In genomic region chr4:98905297-98905696, GRCh38 we compare ENCODE assay signal across 27 cellular contexts. TPM values are rescaled to one million over a fixed set of nuclear protein-coding genes. Genes with fewer than 3 reads are reported as not detected.
DNase-seq lines count a peak whose midpoint lies in the region; FAIRE-seq and TF ChIP-seq lines count a peak whose summit lies in the region.
"Had no signal": no experiment of that assay in that cellular context is flagged by ENCODE, and none has a peak within 500 bp of the region (broad histone marks: within the 10 kb centered on the region; RNA-seq: fewer than 3 reads in every experiment).

No MANE protein-coding gene starts in this region.

- FAIRE-seq in GM12891 (lab: Jason Lieb, UNC) (peak; percentile 65), D721Med (lab: Jason Lieb, UNC) (no peak)
- FAIRE-seq: bronchial epithelial cell had no signal

- peaks cover 79% of the 10 kb centered on the region for H3K4me1 Mint-ChIP-seq in activated T-cell treated with anti-CD3 and anti-CD28 coated beads, Interleukin-2, amount 50 U/mL, for 24 hours (ENCODE audit: low read depth)
- peaks cover 42% of the 10 kb centered on the region for H3K4me1 Mint-ChIP-seq in activated T-helper 2 cell treated with anti-CD3 and anti-CD28 coated beads, Interferon-gamma antibody, Interleukin-2, Interleukin-4, amounts not matched to agents 10 μg/mL and 5 μg/mL and 100 μg/mL, durations not matched to agents 14 hours and 24 hours and 36 hours (ENCODE audit: low read depth)

- DNase-seq in activated T-cell treated with anti-CD3 and anti-CD28 coated beads, Interleukin-2, amount 50 U/mL, for 24 hours: no peak
- DNase-seq in activated T-cell treated with anti-CD3 and anti-CD28 coated beads, Interleukin-2, amount 50 U/mL, for 48 hours: no peak
- DNase-seq in GM12891 (ENCODE audit: insufficient read length, low spot score) (no peak), osteoblast (ENCODE audit: insufficient read length, low spot score, missing footprints) (no peak), head of caudate nucleus (no peak), D721Med (ENCODE audit: insufficient read length, low spot score) (no peak), H7 (no peak)
- DNase-seq in activated T-helper 2 cell treated with anti-CD3 and anti-CD28 coated beads, Interferon-gamma antibody, Interleukin-2, Interleukin-4, amounts not matched to agents 10 μg/mL and 5 μg/mL and 100 μg/mL, durations not matched to agents 14 hours and 24 hours and 36 hours (ENCODE audit: low spot score): no peak
- DNase-seq: activated CD4-positive, alpha-beta T cell treated with anti-CD3 and anti-CD28 coated beads for 48 hours; activated naive CD4-positive, alpha-beta T cell treated with anti-CD3 and anti-CD28 coated beads, Interleukin-2, amount 50 U/mL, for 16 hours; CD8-positive, alpha-beta memory T cell; colonic mucosa; effector CD4-positive, alpha-beta T cell; gastrocnemius medialis; lower lobe of right lung; NCI-H1417 treated with DMSO at 0.1 percent for 48 hours; NCI-H2029 treated with DMSO at 0.1 percent for 48 hours; NCI-H526 treated with DMSO at 0.1 percent for 48 hours; nephron progenitor cell; ovary; Right ventricle myocardium superior; T-helper 9 cell; upper lobe of right lung had no signal

- H3K79me2 ChIP-seq in osteoblast (ENCODE audit: insufficient read depth, low read length): peaks cover 99% of the 10 kb centered on the region

- no peak overlapping the region for H2AFZ ChIP-seq in osteoblast (ENCODE audit: low read length)
- H2AFZ ChIP-seq: hepatocyte had no signal

- no peak for TF ChIP-seq CTCF in osteoblast (IDR thresholded peaks at IDR 0.05; ENCODE audit: extremely low read depth, low read depth, low read length)
- TF ChIP-seq CTCF in D721Med (IDR thresholded peaks at IDR 0.05; ENCODE audit: insufficient read depth, missing control alignments): no peak

- peaks cover 92% of the 10 kb centered on the region for H3K36me3 Mint-ChIP-seq in activated T-cell treated with anti-CD3 and anti-CD28 coated beads, Interleukin-2, amount 50 U/mL, for 24 hours (ENCODE audit: low read depth)
- peaks cover 60% of the 10 kb centered on the region for H3K36me3 Mint-ChIP-seq in activated T-helper 2 cell treated with anti-CD3 and anti-CD28 coated beads, Interferon-gamma antibody, Interleukin-2, Interleukin-4, amounts not matched to agents 10 μg/mL and 5 μg/mL and 100 μg/mL, durations not matched to agents 14 hours and 24 hours and 36 hours (ENCODE audit: low read depth)

- no peak for TF ChIP-seq POLR2A in GM12891 (IDR thresholded peaks at IDR 0.05; ENCODE audit: low read depth, low read length)

- H3K36me3 ChIP-seq in osteoblast (ENCODE audit: insufficient read depth, low read length) (peaks cover 8% of the 10 kb centered on the region), H7 (replicated peaks; ENCODE audit: control insufficient read depth, insufficient read depth, low read length) (0 out of 2 replicates have a peak, but pooled peaks cover 1% of the 10 kb centered on the region)
- H3K36me3 ChIP-seq: ovary had no signal

- intact Hi-C loops in activated T-helper 2 cell treated with anti-CD3 and anti-CD28 coated beads, Interferon-gamma antibody, Interleukin-2, Interleukin-4, amounts not matched to agents 10 μg/mL and 5 μg/mL and 100 μg/mL, durations not matched to agents 14 hours and 24 hours and 36 hours (cut with micrococcal nuclease): no loop called here
- intact Hi-C loops in head of caudate nucleus (cut with DNase I): no loop called here

- H4K20me1 ChIP-seq in osteoblast (ENCODE audit: insufficient read depth, low read length): peaks cover 29% of the 10 kb centered on the region

- H3K4me1 ChIP-seq in osteoblast (ENCODE audit: insufficient read depth, low read length): peaks cover 12% of the 10 kb centered on the region

- H3K27ac ChIP-seq in osteoblast (ENCODE audit: low read depth, low read length): peak overlapping the region; percentile 54
- H3K27ac ChIP-seq: colonic mucosa, gastrocnemius medialis, hepatocyte, lower lobe of right lung, ovary, upper lobe of right lung had no signal

- H3K4me3 Mint-ChIP-seq in activated T-cell treated with anti-CD3 and anti-CD28 coated beads, Interleukin-2, amount 50 U/mL, for 24 hours: no peak overlapping the region
- no peak overlapping the region for H3K4me3 Mint-ChIP-seq in activated T-helper 2 cell treated with anti-CD3 and anti-CD28 coated beads, Interferon-gamma antibody, Interleukin-2, Interleukin-4, amounts not matched to agents 10 μg/mL and 5 μg/mL and 100 μg/mL, durations not matched to agents 14 hours and 24 hours and 36 hours (ENCODE audit: low read depth)
- H3K4me3 Mint-ChIP-seq: activated T-helper 1 cell treated with anti-CD3 and anti-CD28 coated beads, Interleukin-12 subunit alpha, Interleukin-12 subunit beta, Interleukin-2, Interleukin-4 antibody, amounts not matched to agents 30 ng/mL and 10 ng/mL and 1 ng/mL, durations not matched to agents 14 hours and 24 hours and 36 hours; CD8-positive, alpha-beta memory T cell; nephron progenitor cell; stimulated activated effector memory CD8-positive, alpha-beta T cell treated with anti-CD3 and anti-CD28 coated beads, Interleukin-12 subunit alpha, Interleukin-12 subunit beta, amount 100 ng/mL, for 72 hours had no signal

- no peaks in the 10 kb centered on the region for H3K9me3 Mint-ChIP-seq in activated T-cell treated with anti-CD3 and anti-CD28 coated beads, Interleukin-2, amount 50 U/mL, for 24 hours
- no peaks in the 10 kb centered on the region for H3K9me3 Mint-ChIP-seq in activated T-helper 2 cell treated with anti-CD3 and anti-CD28 coated beads, Interferon-gamma antibody, Interleukin-2, Interleukin-4, amounts not matched to agents 10 μg/mL and 5 μg/mL and 100 μg/mL, durations not matched to agents 14 hours and 24 hours and 36 hours
- H3K9me3 Mint-ChIP-seq: activated T-helper 1 cell treated with anti-CD3 and anti-CD28 coated beads, Interleukin-12 subunit alpha, Interleukin-12 subunit beta, Interleukin-2, Interleukin-4 antibody, amounts not matched to agents 30 ng/mL and 10 ng/mL and 1 ng/mL, durations not matched to agents 14 hours and 24 hours and 36 hours; CD8-positive, alpha-beta memory T cell; stimulated activated effector memory CD8-positive, alpha-beta T cell treated with anti-CD3 and anti-CD28 coated beads, Interleukin-12 subunit alpha, Interleukin-12 subunit beta, amount 100 ng/mL, for 72 hours had no signal

- H3K9me3 ChIP-seq in osteoblast (ENCODE audit: low read depth, low read length): no peaks in the 10 kb centered on the region
- H3K9me3 ChIP-seq: colonic mucosa, gastrocnemius medialis, lower lobe of right lung, ovary, upper lobe of right lung had no signal

- H3K27me3 ChIP-seq in osteoblast (ENCODE audit: insufficient read depth, low read length) (no peaks in the 10 kb centered on the region), H7 (ENCODE audit: control insufficient read depth, insufficient read depth, low read length) (no peaks in the 10 kb centered on the region)
- H3K27me3 ChIP-seq: colonic mucosa, gastrocnemius medialis, hepatocyte, ovary, upper lobe of right lung had no signal

- peak overlapping the region; percentile 0 for H3K27ac Mint-ChIP-seq in activated T-cell treated with anti-CD3 and anti-CD28 coated beads, Interleukin-2, amount 50 U/mL, for 24 hours
- H3K27ac Mint-ChIP-seq in activated T-helper 2 cell treated with anti-CD3 and anti-CD28 coated beads, Interferon-gamma antibody, Interleukin-2, Interleukin-4, amounts not matched to agents 10 μg/mL and 5 μg/mL and 100 μg/mL, durations not matched to agents 14 hours and 24 hours and 36 hours: peak overlapping the region; percentile 42
- H3K27ac Mint-ChIP-seq: activated T-helper 1 cell treated with anti-CD3 and anti-CD28 coated beads, Interleukin-12 subunit alpha, Interleukin-12 subunit beta, Interleukin-2, Interleukin-4 antibody, amounts not matched to agents 30 ng/mL and 10 ng/mL and 1 ng/mL, durations not matched to agents 14 hours and 24 hours and 36 hours; nephron progenitor cell; stimulated activated effector memory CD8-positive, alpha-beta T cell treated with anti-CD3 and anti-CD28 coated beads, Interleukin-12 subunit alpha, Interleukin-12 subunit beta, amount 100 ng/mL, for 72 hours had no signal

- H3K4me3 ChIP-seq in osteoblast (ENCODE audit: insufficient read depth, low read length): no peak overlapping the region
- H3K4me3 ChIP-seq in H7 (ENCODE audit: insufficient read depth, low read depth, low read length): no peak overlapping the region
- H3K4me3 ChIP-seq: colonic mucosa, gastrocnemius medialis, hepatocyte, lower lobe of right lung, ovary, upper lobe of right lung had no signal

- H3K4me2 ChIP-seq in osteoblast (ENCODE audit: insufficient read depth, low read length): no peak overlapping the region
- H3K4me2 ChIP-seq: hepatocyte had no signal

- H3K27me3 Mint-ChIP-seq in activated T-cell treated with anti-CD3 and anti-CD28 coated beads, Interleukin-2, amount 50 U/mL, for 24 hours: no peaks in the 10 kb centered on the region
- no peaks in the 10 kb centered on the region for H3K27me3 Mint-ChIP-seq in activated T-helper 2 cell treated with anti-CD3 and anti-CD28 coated beads, Interferon-gamma antibody, Interleukin-2, Interleukin-4, amounts not matched to agents 10 μg/mL and 5 μg/mL and 100 μg/mL, durations not matched to agents 14 hours and 24 hours and 36 hours (ENCODE audit: low read depth)
- H3K27me3 Mint-ChIP-seq: CD8-positive, alpha-beta memory T cell had no signal

TF ChIP-seq in GM12891, 5 proteins besides CTCF, POLR2A, EP300 and RAD21:
- TF ChIP-seq POLR2AphosphoS5 (IDR thresholded peaks at IDR 0.05; ENCODE audit: low read depth, low read length): no peak
- no peak for TF ChIP-seq PAX5 (IDR thresholded peaks at IDR 0.05; ENCODE audit: insufficient read depth, low read length, severe bottlenecking)
- no peak for TF ChIP-seq POU2F2 (IDR thresholded peaks at IDR 0.05; ENCODE audit: low read depth, low read length)
- no peak for TF ChIP-seq SPI1 (IDR thresholded peaks at IDR 0.05; ENCODE audit: low read depth, low read length)
- TF ChIP-seq TAF1 (IDR thresholded peaks at IDR 0.05; ENCODE audit: low read depth, low read length): no peak

RNA-seq across cellular contexts. Expression of gene EIF4E, which starts 23.6 kb away (rescaled TPM):
- polyA plus RNA-seq in GM12891 (2012; ENCODE audit: low read depth, missing spikeins): 59.2 TPM
- 142 and 153 TPM in 2 replicates for total RNA-seq in activated T-helper 2 cell treated with anti-CD3 and anti-CD28 coated beads, Interferon-gamma antibody, Interleukin-2, Interleukin-4, amounts not matched to agents 10 μg/mL and 5 μg/mL and 100 μg/mL, durations not matched to agents 14 hours and 24 hours and 36 hours
- total RNA-seq in osteoblast: 94.9 and 105 TPM in 2 replicates
- 184 and 210 TPM in 2 replicates for total RNA-seq in H7 (2014; rRNA removed; shearing (Covaris generic))
